In the genomic region with DNA sequence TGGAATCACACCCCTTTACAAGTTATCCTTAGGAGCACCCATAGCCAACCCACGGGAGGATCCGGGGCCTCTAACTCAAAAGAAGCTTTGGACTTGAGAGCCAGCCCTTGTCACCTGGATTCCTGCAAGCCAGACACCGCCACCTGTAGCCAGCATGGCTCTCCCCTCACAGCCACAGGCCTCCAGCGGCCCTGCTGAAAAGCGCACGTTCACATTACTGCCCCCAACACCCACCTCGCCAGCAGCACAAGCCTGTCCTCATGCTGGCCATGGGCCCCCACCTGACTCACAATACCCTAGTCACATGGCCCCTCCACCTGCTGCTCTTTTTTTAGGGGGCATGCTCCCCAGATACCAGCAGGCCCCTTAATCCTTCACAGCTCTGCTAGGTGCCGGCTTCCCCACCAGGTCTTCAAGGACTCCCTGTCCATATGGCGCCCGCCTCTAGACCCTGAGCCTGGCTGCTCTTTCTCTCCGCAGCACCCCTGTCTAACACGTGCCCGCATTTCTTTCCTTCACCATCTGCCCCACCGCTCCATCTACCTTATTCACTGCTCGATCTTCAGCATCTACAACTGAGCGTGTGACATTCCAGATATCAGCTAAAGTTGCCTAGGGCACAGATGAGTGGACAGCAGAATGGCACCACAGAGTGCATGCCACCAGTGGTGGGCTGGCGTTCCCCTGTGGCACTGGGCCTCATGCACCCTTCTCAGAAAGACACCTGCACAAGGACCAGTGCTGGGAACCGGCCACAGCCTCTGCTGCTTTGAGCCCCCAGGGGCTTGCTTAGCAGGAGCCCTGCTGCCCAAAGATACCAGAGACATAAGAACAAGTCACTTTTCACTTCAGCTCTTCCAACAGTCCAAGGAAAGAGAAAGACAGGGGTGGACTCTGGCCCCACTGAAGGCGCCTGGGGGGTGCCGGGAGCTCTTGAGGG, we compare ENCODE assay signal across 11 cellular contexts. TPM values are rescaled to one million over a fixed set of nuclear protein-coding genes. Genes with fewer than 3 reads are reported as not detected.
DNase-seq lines count a peak whose midpoint lies in the region; ATAC-seq and TF ChIP-seq lines count a peak whose summit lies in the region.
"Had no signal": no experiment of that assay in that cellular context is flagged by ENCODE, and none has a peak within 500 bp of the region (broad histone marks: within the 10 kb centered on the region; RNA-seq: fewer than 3 reads in every experiment).

No MANE protein-coding gene starts in this region.

- H3K27ac ChIP-seq in SJCRH30 = peak overlapping the region; percentile 76
- H3K27ac ChIP-seq in fibroblast of lung (ENCODE audit: insufficient read depth, low read length) = peak overlapping the region; percentile 79
- H3K27ac ChIP-seq in thyroid gland = peak overlapping the region in 2 of 3 donors; percentile 7 to 52

- H3K36me3 Mint-ChIP-seq in activated T-cell treated with anti-CD3 and anti-CD28 coated beads, Interleukin-2, amount 50 U/mL, for 4 hours (ENCODE audit: insufficient read depth) = peaks cover 22% of the 10 kb centered on the region

- intact Hi-C loops in thyroid gland (cut with DNase I) = no loop called here

- H3K9me3 ChIP-seq in SJCRH30 (replicated peaks) = no peaks in the 10 kb centered on the region
- H3K9me3 ChIP-seq in fibroblast of lung (ENCODE audit: control insufficient read depth, insufficient read depth, low read depth, low read length) = no peaks in the 10 kb centered on the region
- H3K9me3 ChIP-seq in thyroid gland = no peaks in the 10 kb centered on the region
- H3K9me3 ChIP-seq: ascending aorta had no signal

- no peak overlapping the region for H3K9ac ChIP-seq in fibroblast of lung (ENCODE audit: insufficient read depth, low read length)

- no peak for DNase-seq in activated T-cell treated with anti-CD3 and anti-CD28 coated beads, Interleukin-2, amount 50 U/mL, for 4 hours
- DNase-seq in activated T-cell treated with anti-CD3 and anti-CD28 coated beads for 4 hours (no peak), SJCRH30 (no peak), fibroblast of lung (ENCODE audit: low read depth in 2 of 2) (no peak), thyroid gland (no peak), amygdala (lab: John Stamatoyannopoulos, UW) (no peak)
- DNase-seq in central memory CD4-positive, alpha-beta T cell = no peak
- DNase-seq: NCI-H1417 treated with DMSO at 0.1 percent for 48 hours had no signal

- H3K4me2 ChIP-seq in fibroblast of lung (ENCODE audit: extremely low read depth, insufficient read depth, low read length) = peak overlapping the region; percentile 17

- H3K27me3 ChIP-seq in SJCRH30 (no peaks in the 10 kb centered on the region), fibroblast of lung (ENCODE audit: control insufficient read depth, insufficient read depth, low read length) (no peaks in the 10 kb centered on the region), thyroid gland (no peaks in the 10 kb centered on the region)
- H3K27me3 ChIP-seq: ascending aorta had no signal

- H3K4me3 Mint-ChIP-seq in activated T-cell treated with anti-CD3 and anti-CD28 coated beads, Interleukin-2, amount 50 U/mL, for 4 hours = peak overlapping the region; percentile 45

- H4K20me1 ChIP-seq in fibroblast of lung (ENCODE audit: control insufficient read depth, extremely low read depth, insufficient read depth, low read length) = no peaks in the 10 kb centered on the region

- peaks cover 81% of the 10 kb centered on the region for H3K79me2 ChIP-seq in fibroblast of lung (ENCODE audit: control insufficient read depth, insufficient read depth, low read length)

- H3K4me1 Mint-ChIP-seq in activated T-cell treated with anti-CD3 and anti-CD28 coated beads, Interleukin-2, amount 50 U/mL, for 4 hours (ENCODE audit: low read depth) = peaks cover 47% of the 10 kb centered on the region

- H3K9me3 Mint-ChIP-seq in activated T-cell treated with anti-CD3 and anti-CD28 coated beads, Interleukin-2, amount 50 U/mL, for 4 hours = no peaks in the 10 kb centered on the region
- H3K9me3 Mint-ChIP-seq: neural crest cell had no signal

- peaks cover 2% of the 10 kb centered on the region; the same call in 1 of the 2 replicates for H3K36me3 ChIP-seq in SJCRH30
- peaks cover 13% of the 10 kb centered on the region for H3K36me3 ChIP-seq in fibroblast of lung (ENCODE audit: control insufficient read depth, insufficient read depth, low read length)
- peaks cover 0 to 4% of the 10 kb centered on the region in 2 donors for H3K36me3 ChIP-seq in thyroid gland

- 93 to 94% methylated on average over 19 to 20 of the region's 20 CpGs for WGBS in thyroid gland, 2 donors

- H3K4me3 ChIP-seq in SJCRH30 (no peak overlapping the region), fibroblast of lung (replicated peaks in 1 of 4; ENCODE audit: control extremely low read depth in 1 of 4, insufficient read depth in 1 of 4, low read depth in 3 of 4, low read length in 4 of 4) (no peak overlapping the region), thyroid gland (replicated peaks in 1 of 3) (no peak overlapping the region)
- H3K4me3 ChIP-seq: ascending aorta had no signal

- H3K27me3 Mint-ChIP-seq in activated T-cell treated with anti-CD3 and anti-CD28 coated beads, Interleukin-2, amount 50 U/mL, for 4 hours (ENCODE audit: low read depth) = no peaks in the 10 kb centered on the region

- TF ChIP-seq POLR2A in thyroid gland (IDR thresholded peaks at IDR 0.05) = no peak

- no peak overlapping the region for H2AFZ ChIP-seq in fibroblast of lung (ENCODE audit: low read length)

- ATAC-seq in activated T-cell treated with anti-CD3 and anti-CD28 coated beads, Interleukin-2, amount 50 U/mL, for 4 hours = no peak
- no peak for ATAC-seq in GM19324 (IDR thresholded peaks at IDR 0.05; ENCODE audit: low FRiP score, unreplicated experiment)

- H3K4me1 ChIP-seq in SJCRH30 (peaks cover 22% of the 10 kb centered on the region), fibroblast of lung (ENCODE audit: control insufficient read depth, extremely low read depth, insufficient read depth, low read length) (peaks cover 17% of the 10 kb centered on the region), thyroid gland (peaks cover 11 to 37% of the 10 kb centered on the region in 2 donors)

- TF ChIP-seq CTCF in fibroblast of lung (conservative IDR thresholded peaks at IDR 0.05 in 1 of 2, IDR thresholded peaks at IDR 0.05 in 1 of 2; ENCODE audit: low read depth in 1 of 2, low read length in 2 of 2) (no peak), thyroid gland (IDR thresholded peaks at IDR 0.05) (no peak)

RNA-seq across cellular contexts. Expression of gene CARS1, which starts 6.6 kb away (rescaled TPM):
- 100 to 1,000 TPM in 1 of 3 donors, 10 to 100 TPM in 2; 72.4 to 110 (median 88.1) TPM for total RNA-seq in activated T-cell treated with anti-CD3 and anti-CD28 coated beads, Interleukin-2, amount 50 U/mL, for 4 hours
- total RNA-seq in SJCRH30 (2014; rRNA removed; shearing (Covaris generic)) = 25.0 and 32.0 TPM in 2 replicates
- total RNA-seq in fibroblast of lung (102 and 149 TPM in 2 replicates), thyroid gland (10 to 100 TPM; 36.7 to 56.2 (median 50.1) TPM)
- 64.5 and 67.5 TPM in 2 replicates for polyA plus RNA-seq in fibroblast of lung
- 56.4 and 91.9 TPM in 2 replicates for polyA plus RNA-seq in fibroblast of lung (2012)
- 27.9 and 30.8 TPM in 2 replicates for polyA minus RNA-seq in fibroblast of lung (ENCODE audit: low replicate concordance)

RNA-seq across cellular contexts. Expression of gene NAP1L4, which starts 58.5 kb away (rescaled TPM):
- total RNA-seq in activated T-cell treated with anti-CD3 and anti-CD28 coated beads, Interleukin-2, amount 50 U/mL, for 4 hours = 100 to 1,000 TPM; 194 to 201 (median 199) TPM
- total RNA-seq in SJCRH30 (2014; rRNA removed; shearing (Covaris generic)) = 135 and 168 TPM in 2 replicates
- total RNA-seq in fibroblast of lung = 104 and 113 TPM in 2 replicates
- polyA plus RNA-seq in fibroblast of lung = 79.5 and 95.9 TPM in 2 replicates
- 85.1 and 98.2 TPM in 2 replicates for polyA plus RNA-seq in fibroblast of lung (2012)
- polyA minus RNA-seq in fibroblast of lung (ENCODE audit: low replicate concordance) = 56.5 and 75.5 TPM in 2 replicates
- 100 to 1,000 TPM; 104 to 117 (median 108) TPM for total RNA-seq in thyroid gland
